ENCODE assay signal across 1 cellular context in the genomic region with DNA sequence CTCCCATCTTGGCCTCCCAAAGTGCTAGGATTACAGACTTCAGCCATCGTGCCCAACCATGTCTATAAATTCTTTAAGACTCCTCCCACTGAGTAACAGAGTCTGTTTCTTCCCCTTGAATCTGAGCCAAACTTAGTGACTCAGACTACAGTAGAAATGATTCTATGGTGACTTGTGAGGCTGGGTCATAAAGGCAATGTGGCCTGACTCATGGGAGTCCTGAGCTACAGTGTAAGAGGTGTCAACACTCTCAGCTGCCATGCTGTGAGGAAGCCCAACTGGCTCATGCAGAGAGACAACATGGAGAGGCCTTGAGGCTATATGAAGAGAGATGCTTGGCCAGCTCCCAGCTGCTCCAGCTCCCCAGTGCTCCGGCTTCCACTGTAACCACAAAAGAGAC.
A peak's percentile ranks its signal among the peaks of the same experiment; 100 is the strongest.
TF ChIP-seq lines count a peak whose summit lies in the region.

No MANE protein-coding gene starts in this region.

TF ChIP-seq in K562, 482 proteins besides CTCF, POLR2A, EP300 and RAD21 (continues in another document):
- TF ChIP-seq FOXK2 (conservative IDR thresholded peaks at IDR 0.05 in 1 of 2, IDR thresholded peaks at IDR 0.05 in 1 of 2; ENCODE audit: low read depth in 2 of 2) (peak; percentile 40 to 53; a peak in 1 of 4 replicates), MYC (IDR thresholded peaks at IDR 0.05; ENCODE audit: low read depth, low read length) (peak; percentile 26; the same call in 1 of the 2 replicates), MYC (CRISPR knock-in tag; IDR thresholded peaks at IDR 0.05; ENCODE audit: borderline replicate concordance, low read depth) (no peak), LEF1 (IDR thresholded peaks at IDR 0.05) (no peak), MCM2 (IDR thresholded peaks at IDR 0.05; ENCODE audit: low read depth) (no peak), NBN (IDR thresholded peaks at IDR 0.05; ENCODE audit: low read depth) (no peak), GTF2A2 (tag; IDR thresholded peaks at IDR 0.05) (no peak), ZNF445 (CRISPR knock-in tag; IDR thresholded peaks at IDR 0.05; ENCODE audit: low read depth) (no peak), ZFX (CRISPR knock-in tag; IDR thresholded peaks at IDR 0.05) (peak; percentile 36; the same call in 1 of the 2 replicates), ZNF316 (IDR thresholded peaks at IDR 0.05) (peak; percentile 53; the same call in 1 of the 2 replicates), CREM (IDR thresholded peaks at IDR 0.05; ENCODE audit: low read depth) (peak; percentile 56), U2AF2 (optimal IDR thresholded peaks at IDR 0.05; ENCODE audit: low read depth, low read length) (no peak), FOSL1 (tag; conservative IDR thresholded peaks at IDR 0.05) (peak; percentile 91), ZEB2 (IDR thresholded peaks at IDR 0.05) (peak; percentile 50; the same call in 1 of the 2 replicates), ZNF224 (CRISPR knock-in tag; IDR thresholded peaks at IDR 0.05) (0 out of 2 replicates have a peak, but pooled peaks have one; percentile 25), HDAC6 (IDR thresholded peaks at IDR 0.05; ENCODE audit: low read depth, low read length) (no peak), KAT8 (IDR thresholded peaks at IDR 0.05; ENCODE audit: low read depth) (no peak), MEIS2 (IDR thresholded peaks at IDR 0.05; ENCODE audit: partially characterized antibody) (peak; percentile 56), ZNF24 (IDR thresholded peaks at IDR 0.05) (peak; percentile 47; the same call in 1 of the 2 replicates), NCOA1 (IDR thresholded peaks at IDR 0.05; ENCODE audit: low read depth) (no peak), CREB1 (IDR thresholded peaks at IDR 0.05) (no peak), CREB1 (CRISPR knock-in tag; IDR thresholded peaks at IDR 0.05) (0 out of 2 replicates have a peak, but pooled peaks have one; percentile 43), KLF16 (IDR thresholded peaks at IDR 0.05) (no peak), TRIM24 (IDR thresholded peaks at IDR 0.05) (peak; percentile 85 to 91), ZFP36 (IDR thresholded peaks at IDR 0.05; ENCODE audit: low read depth, low read length, partially characterized antibody) (no peak), HNRNPK (IDR thresholded peaks at IDR 0.05; ENCODE audit: low read depth, low read length, poor library complexity, severe bottlenecking) (no peak), FOS (IDR thresholded peaks at IDR 0.05; ENCODE audit: extremely low read depth, insufficient read length) (peak; percentile 6), TRIM28 (IDR thresholded peaks at IDR 0.05) (peak; percentile 94), ERF (CRISPR knock-in tag; IDR thresholded peaks at IDR 0.05) (no peak), JUND (IDR thresholded peaks at IDR 0.05; ENCODE audit: borderline replicate concordance, low read depth, low read length) (peak; percentile 84), JUND (tag; IDR thresholded peaks at IDR 0.05; ENCODE audit: borderline replicate concordance, low read depth, low read length) (peak; percentile 82; the same call in 2 of the 3 replicates), BDP1 (IDR thresholded peaks at IDR 0.05; ENCODE audit: insufficient read depth, insufficient read length) (no peak)
- TF ChIP-seq, protein P1, sequence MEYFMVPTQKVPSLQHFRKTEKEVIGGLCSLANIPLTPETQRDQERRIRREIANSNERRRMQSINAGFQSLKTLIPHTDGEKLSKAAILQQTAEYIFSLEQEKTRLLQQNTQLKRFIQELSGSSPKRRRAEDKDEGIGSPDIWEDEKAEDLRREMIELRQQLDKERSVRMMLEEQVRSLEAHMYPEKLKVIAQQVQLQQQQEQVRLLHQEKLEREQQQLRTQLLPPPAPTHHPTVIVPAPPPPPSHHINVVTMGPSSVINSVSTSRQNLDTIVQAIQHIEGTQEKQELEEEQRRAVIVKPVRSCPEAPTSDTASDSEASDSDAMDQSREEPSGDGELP (CRISPR knock-in tag; IDR thresholded peaks at IDR 0.05; ENCODE audit: borderline replicate concordance): peak; percentile 48; the same call in 1 of the 2 replicates
- TF ChIP-seq, protein P2, sequence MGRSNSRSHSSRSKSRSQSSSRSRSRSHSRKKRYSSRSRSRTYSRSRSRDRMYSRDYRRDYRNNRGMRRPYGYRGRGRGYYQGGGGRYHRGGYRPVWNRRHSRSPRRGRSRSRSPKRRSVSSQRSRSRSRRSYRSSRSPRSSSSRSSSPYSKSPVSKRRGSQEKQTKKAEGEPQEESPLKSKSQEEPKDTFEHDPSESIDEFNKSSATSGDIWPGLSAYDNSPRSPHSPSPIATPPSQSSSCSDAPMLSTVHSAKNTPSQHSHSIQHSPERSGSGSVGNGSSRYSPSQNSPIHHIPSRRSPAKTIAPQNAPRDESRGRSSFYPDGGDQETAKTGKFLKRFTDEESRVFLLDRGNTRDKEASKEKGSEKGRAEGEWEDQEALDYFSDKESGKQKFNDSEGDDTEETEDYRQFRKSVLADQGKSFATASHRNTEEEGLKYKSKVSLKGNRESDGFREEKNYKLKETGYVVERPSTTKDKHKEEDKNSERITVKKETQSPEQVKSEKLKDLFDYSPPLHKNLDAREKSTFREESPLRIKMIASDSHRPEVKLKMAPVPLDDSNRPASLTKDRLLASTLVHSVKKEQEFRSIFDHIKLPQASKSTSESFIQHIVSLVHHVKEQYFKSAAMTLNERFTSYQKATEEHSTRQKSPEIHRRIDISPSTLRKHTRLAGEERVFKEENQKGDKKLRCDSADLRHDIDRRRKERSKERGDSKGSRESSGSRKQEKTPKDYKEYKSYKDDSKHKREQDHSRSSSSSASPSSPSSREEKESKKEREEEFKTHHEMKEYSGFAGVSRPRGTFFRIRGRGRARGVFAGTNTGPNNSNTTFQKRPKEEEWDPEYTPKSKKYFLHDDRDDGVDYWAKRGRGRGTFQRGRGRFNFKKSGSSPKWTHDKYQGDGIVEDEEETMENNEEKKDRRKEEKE (IDR thresholded peaks at IDR 0.05; ENCODE audit: borderline replicate concordance in 1 of 2, control insufficient read depth in 1 of 2, low read depth in 2 of 2, low read length in 1 of 2): no peak
- TF ChIP-seq, protein P3, sequence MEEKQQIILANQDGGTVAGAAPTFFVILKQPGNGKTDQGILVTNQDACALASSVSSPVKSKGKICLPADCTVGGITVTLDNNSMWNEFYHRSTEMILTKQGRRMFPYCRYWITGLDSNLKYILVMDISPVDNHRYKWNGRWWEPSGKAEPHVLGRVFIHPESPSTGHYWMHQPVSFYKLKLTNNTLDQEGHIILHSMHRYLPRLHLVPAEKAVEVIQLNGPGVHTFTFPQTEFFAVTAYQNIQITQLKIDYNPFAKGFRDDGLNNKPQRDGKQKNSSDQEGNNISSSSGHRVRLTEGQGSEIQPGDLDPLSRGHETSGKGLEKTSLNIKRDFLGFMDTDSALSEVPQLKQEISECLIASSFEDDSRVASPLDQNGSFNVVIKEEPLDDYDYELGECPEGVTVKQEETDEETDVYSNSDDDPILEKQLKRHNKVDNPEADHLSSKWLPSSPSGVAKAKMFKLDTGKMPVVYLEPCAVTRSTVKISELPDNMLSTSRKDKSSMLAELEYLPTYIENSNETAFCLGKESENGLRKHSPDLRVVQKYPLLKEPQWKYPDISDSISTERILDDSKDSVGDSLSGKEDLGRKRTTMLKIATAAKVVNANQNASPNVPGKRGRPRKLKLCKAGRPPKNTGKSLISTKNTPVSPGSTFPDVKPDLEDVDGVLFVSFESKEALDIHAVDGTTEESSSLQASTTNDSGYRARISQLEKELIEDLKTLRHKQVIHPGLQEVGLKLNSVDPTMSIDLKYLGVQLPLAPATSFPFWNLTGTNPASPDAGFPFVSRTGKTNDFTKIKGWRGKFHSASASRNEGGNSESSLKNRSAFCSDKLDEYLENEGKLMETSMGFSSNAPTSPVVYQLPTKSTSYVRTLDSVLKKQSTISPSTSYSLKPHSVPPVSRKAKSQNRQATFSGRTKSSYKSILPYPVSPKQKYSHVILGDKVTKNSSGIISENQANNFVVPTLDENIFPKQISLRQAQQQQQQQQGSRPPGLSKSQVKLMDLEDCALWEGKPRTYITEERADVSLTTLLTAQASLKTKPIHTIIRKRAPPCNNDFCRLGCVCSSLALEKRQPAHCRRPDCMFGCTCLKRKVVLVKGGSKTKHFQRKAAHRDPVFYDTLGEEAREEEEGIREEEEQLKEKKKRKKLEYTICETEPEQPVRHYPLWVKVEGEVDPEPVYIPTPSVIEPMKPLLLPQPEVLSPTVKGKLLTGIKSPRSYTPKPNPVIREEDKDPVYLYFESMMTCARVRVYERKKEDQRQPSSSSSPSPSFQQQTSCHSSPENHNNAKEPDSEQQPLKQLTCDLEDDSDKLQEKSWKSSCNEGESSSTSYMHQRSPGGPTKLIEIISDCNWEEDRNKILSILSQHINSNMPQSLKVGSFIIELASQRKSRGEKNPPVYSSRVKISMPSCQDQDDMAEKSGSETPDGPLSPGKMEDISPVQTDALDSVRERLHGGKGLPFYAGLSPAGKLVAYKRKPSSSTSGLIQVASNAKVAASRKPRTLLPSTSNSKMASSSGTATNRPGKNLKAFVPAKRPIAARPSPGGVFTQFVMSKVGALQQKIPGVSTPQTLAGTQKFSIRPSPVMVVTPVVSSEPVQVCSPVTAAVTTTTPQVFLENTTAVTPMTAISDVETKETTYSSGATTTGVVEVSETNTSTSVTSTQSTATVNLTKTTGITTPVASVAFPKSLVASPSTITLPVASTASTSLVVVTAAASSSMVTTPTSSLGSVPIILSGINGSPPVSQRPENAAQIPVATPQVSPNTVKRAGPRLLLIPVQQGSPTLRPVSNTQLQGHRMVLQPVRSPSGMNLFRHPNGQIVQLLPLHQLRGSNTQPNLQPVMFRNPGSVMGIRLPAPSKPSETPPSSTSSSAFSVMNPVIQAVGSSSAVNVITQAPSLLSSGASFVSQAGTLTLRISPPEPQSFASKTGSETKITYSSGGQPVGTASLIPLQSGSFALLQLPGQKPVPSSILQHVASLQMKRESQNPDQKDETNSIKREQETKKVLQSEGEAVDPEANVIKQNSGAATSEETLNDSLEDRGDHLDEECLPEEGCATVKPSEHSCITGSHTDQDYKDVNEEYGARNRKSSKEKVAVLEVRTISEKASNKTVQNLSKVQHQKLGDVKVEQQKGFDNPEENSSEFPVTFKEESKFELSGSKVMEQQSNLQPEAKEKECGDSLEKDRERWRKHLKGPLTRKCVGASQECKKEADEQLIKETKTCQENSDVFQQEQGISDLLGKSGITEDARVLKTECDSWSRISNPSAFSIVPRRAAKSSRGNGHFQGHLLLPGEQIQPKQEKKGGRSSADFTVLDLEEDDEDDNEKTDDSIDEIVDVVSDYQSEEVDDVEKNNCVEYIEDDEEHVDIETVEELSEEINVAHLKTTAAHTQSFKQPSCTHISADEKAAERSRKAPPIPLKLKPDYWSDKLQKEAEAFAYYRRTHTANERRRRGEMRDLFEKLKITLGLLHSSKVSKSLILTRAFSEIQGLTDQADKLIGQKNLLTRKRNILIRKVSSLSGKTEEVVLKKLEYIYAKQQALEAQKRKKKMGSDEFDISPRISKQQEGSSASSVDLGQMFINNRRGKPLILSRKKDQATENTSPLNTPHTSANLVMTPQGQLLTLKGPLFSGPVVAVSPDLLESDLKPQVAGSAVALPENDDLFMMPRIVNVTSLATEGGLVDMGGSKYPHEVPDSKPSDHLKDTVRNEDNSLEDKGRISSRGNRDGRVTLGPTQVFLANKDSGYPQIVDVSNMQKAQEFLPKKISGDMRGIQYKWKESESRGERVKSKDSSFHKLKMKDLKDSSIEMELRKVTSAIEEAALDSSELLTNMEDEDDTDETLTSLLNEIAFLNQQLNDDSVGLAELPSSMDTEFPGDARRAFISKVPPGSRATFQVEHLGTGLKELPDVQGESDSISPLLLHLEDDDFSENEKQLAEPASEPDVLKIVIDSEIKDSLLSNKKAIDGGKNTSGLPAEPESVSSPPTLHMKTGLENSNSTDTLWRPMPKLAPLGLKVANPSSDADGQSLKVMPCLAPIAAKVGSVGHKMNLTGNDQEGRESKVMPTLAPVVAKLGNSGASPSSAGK (IDR thresholded peaks at IDR 0.05): peak; percentile 93
- TF ChIP-seq, protein P4, sequence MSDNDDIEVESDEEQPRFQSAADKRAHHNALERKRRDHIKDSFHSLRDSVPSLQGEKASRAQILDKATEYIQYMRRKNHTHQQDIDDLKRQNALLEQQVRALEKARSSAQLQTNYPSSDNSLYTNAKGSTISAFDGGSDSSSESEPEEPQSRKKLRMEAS (CRISPR knock-in tag; IDR thresholded peaks at IDR 0.05): peak; percentile 83
- TF ChIP-seq, protein P5, sequence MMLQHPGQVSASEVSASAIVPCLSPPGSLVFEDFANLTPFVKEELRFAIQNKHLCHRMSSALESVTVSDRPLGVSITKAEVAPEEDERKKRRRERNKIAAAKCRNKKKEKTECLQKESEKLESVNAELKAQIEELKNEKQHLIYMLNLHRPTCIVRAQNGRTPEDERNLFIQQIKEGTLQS (IDR thresholded peaks at IDR 0.05): peak; percentile 85
- TF ChIP-seq, protein P5 (CRISPR knock-in tag; conservative IDR thresholded peaks at IDR 0.05): 0 out of 2 replicates have a peak, but pooled peaks have one; percentile 40
- TF ChIP-seq, protein P6, sequence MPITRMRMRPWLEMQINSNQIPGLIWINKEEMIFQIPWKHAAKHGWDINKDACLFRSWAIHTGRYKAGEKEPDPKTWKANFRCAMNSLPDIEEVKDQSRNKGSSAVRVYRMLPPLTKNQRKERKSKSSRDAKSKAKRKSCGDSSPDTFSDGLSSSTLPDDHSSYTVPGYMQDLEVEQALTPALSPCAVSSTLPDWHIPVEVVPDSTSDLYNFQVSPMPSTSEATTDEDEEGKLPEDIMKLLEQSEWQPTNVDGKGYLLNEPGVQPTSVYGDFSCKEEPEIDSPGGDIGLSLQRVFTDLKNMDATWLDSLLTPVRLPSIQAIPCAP (CRISPR knock-in tag; IDR thresholded peaks at IDR 0.05; ENCODE audit: borderline replicate concordance): no peak
- TF ChIP-seq, protein P7, sequence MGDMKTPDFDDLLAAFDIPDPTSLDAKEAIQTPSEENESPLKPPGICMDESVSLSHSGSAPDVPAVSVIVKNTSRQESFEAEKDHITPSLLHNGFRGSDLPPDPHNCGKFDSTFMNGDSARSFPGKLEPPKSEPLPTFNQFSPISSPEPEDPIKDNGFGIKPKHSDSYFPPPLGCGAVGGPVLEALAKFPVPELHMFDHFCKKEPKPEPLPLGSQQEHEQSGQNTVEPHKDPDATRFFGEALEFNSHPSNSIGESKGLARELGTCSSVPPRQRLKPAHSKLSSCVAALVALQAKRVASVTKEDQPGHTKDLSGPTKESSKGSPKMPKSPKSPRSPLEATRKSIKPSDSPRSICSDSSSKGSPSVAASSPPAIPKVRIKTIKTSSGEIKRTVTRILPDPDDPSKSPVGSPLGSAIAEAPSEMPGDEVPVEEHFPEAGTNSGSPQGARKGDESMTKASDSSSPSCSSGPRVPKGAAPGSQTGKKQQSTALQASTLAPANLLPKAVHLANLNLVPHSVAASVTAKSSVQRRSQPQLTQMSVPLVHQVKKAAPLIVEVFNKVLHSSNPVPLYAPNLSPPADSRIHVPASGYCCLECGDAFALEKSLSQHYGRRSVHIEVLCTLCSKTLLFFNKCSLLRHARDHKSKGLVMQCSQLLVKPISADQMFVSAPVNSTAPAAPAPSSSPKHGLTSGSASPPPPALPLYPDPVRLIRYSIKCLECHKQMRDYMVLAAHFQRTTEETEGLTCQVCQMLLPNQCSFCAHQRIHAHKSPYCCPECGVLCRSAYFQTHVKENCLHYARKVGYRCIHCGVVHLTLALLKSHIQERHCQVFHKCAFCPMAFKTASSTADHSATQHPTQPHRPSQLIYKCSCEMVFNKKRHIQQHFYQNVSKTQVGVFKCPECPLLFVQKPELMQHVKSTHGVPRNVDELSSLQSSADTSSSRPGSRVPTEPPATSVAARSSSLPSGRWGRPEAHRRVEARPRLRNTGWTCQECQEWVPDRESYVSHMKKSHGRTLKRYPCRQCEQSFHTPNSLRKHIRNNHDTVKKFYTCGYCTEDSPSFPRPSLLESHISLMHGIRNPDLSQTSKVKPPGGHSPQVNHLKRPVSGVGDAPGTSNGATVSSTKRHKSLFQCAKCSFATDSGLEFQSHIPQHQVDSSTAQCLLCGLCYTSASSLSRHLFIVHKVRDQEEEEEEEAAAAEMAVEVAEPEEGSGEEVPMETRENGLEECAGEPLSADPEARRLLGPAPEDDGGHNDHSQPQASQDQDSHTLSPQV (IDR thresholded peaks at IDR 0.05): peak; percentile 80
